In genomic region chr1:218346391-218347204, GRCh38 we compare ENCODE assay signal across 8 cellular contexts. TPM values are rescaled to one million over a fixed set of nuclear protein-coding genes. Genes with fewer than 3 reads are reported as not detected.
DNase-seq lines count a peak whose midpoint lies in the region; ATAC-seq and TF ChIP-seq lines count a peak whose summit lies in the region.

No MANE protein-coding gene starts in this region.

- H3K4me1 Mint-ChIP-seq in endodermal cell: peaks cover 25% of the 10 kb centered on the region

- no peak for TF ChIP-seq CTCF in endodermal cell (conservative IDR thresholded peaks at IDR 0.05)

- DNase-seq in DMS 273 (lab: John Stamatoyannopoulos, UW; ENCODE audit: unreplicated experiment) (peak; percentile 65), DMS 273 treated with DMSO at 0.1 percent for 48 hours (lab: John Stamatoyannopoulos, UW) (no peak), NCI-H69 (lab: John Stamatoyannopoulos, UW) (peak; percentile 76), endodermal cell (peak; percentile 74)

- H3K27ac Mint-ChIP-seq in endodermal cell: no peak overlapping the region

- H3K4me3 Mint-ChIP-seq in endodermal cell: no peak overlapping the region

- H3K27ac ChIP-seq in endodermal cell (ENCODE audit: low read depth, low read length) (no peak overlapping the region), muscle layer of colon (ENCODE audit: low read depth, low read length) (peak overlapping the region; percentile 79)

- no peak for ATAC-seq in GM18907 (IDR thresholded peaks at IDR 0.05; ENCODE audit: unreplicated experiment)
- ATAC-seq in HG02610 (IDR thresholded peaks at IDR 0.05; ENCODE audit: unreplicated experiment): no peak
- no peak for ATAC-seq in GM18498 (IDR thresholded peaks at IDR 0.05; ENCODE audit: unreplicated experiment)

- H3K4me1 ChIP-seq in endodermal cell (ENCODE audit: control insufficient read depth, insufficient read depth, low read length) (peaks cover 5% of the 10 kb centered on the region), muscle layer of colon (ENCODE audit: insufficient read depth, low read length) (peaks cover 22% of the 10 kb centered on the region)

- peaks cover 8% of the 10 kb centered on the region for H3K9me3 ChIP-seq in endodermal cell (ENCODE audit: control insufficient read depth, low read length)
- H3K9me3 ChIP-seq in muscle layer of colon (ENCODE audit: low read length): no peaks in the 10 kb centered on the region

- H3K27me3 Mint-ChIP-seq in endodermal cell (ENCODE audit: insufficient read depth): peaks cover 40% of the 10 kb centered on the region

- WGBS in endodermal cell (ENCODE audit: insufficient coverage in 1 of 2, insufficient read length in 1 of 2), 2 experiments: 0 to 1% methylated on average over 27 to 39 of the region's 39 CpGs

- H3K36me3 Mint-ChIP-seq in endodermal cell (ENCODE audit: low read depth): no peaks in the 10 kb centered on the region

- H3K9ac ChIP-seq in endodermal cell (ENCODE audit: extremely low read depth, low read length, poor library complexity, severe bottlenecking) (peak overlapping the region; percentile 8), muscle layer of colon (ENCODE audit: low read length) (peak overlapping the region; percentile 87)

- H3K9me3 Mint-ChIP-seq in endodermal cell: no peaks in the 10 kb centered on the region

- H3K27me3 ChIP-seq in endodermal cell (ENCODE audit: control insufficient read depth, insufficient read depth, low read length, poor library complexity, severe bottlenecking): peaks cover 68% of the 10 kb centered on the region
- H3K27me3 ChIP-seq in muscle layer of colon (ENCODE audit: control insufficient read depth in 1 of 2, insufficient read depth in 2 of 2, low read length in 2 of 2): no peaks in the 10 kb centered on the region

- H3K36me3 ChIP-seq in endodermal cell (ENCODE audit: control insufficient read depth, insufficient read depth, low read length): peaks cover 5% of the 10 kb centered on the region
- no peaks in the 10 kb centered on the region for H3K36me3 ChIP-seq in muscle layer of colon (ENCODE audit: insufficient read depth, low read length)

- H3K4me3 ChIP-seq in endodermal cell (ENCODE audit: low read length) (peak overlapping the region; percentile 87), muscle layer of colon (ENCODE audit: low read depth in 1 of 2, low read length in 2 of 2) (peak overlapping the region; percentile 60 to 82)

RNA-seq across cellular contexts. Expression of gene TGFB2, which starts 1.5 kb away (rescaled TPM):
- 1 to 10 TPM in 1 of 2 donors, under 1 TPM in 1; 0.11 to 1.2 TPM for total RNA-seq in endodermal cell
- polyA plus RNA-seq in endodermal cell (2013, experiment 1 of 2): 16.2 TPM
- 17.1 TPM for polyA plus RNA-seq in endodermal cell (2013, experiment 2 of 2)
